ENCODE assay signal across 20 cellular contexts in the genomic region with DNA sequence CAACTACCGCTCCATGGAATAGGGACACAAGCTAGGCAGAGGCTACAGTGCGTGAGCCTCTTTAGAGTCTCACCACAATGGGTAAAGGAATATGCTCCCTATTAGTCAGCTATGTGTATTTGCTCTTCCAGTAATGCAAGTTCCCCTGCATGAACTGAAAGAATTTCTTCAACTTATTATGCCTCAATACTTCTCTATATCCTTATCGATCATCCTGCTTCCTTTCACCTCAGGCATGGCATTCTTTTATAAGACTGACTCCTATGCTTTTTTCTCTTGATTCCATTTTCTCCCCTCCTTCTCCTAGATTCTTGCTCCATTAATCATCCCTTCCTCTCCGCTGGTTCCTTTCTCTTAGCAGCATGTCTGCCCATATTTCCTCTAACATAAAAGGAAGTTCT.
A peak's percentile ranks its signal among the peaks of the same experiment; 100 is the strongest.
DNase-seq lines count a peak whose midpoint lies in the region; ATAC-seq and TF ChIP-seq lines count a peak whose summit lies in the region.
"Had no signal": no experiment of that assay in that cellular context is flagged by ENCODE, and none has a peak within 500 bp of the region (broad histone marks: within the 10 kb centered on the region; RNA-seq: fewer than 3 reads in every experiment).

No MANE protein-coding gene starts in this region.

- ATAC-seq in GM19467 (IDR thresholded peaks at IDR 0.05; ENCODE audit: unreplicated experiment), result no peak

- H3K4me3 Mint-ChIP-seq in CD14-positive monocyte, result no peak overlapping the region
- H3K4me3 Mint-ChIP-seq: activated naive CD4-positive, alpha-beta T cell treated with anti-CD3 and anti-CD28 coated beads, Interleukin-2, amount 50 U/mL, for 24 hours; activated T-cell treated with anti-CD3 and anti-CD28 coated beads, Interleukin-2, amount 50 U/mL, for 24 hours had no signal

- in situ Hi-C loops in GM13976 (cut with MboI; ENCODE audit: low sequenced_read_pairs, unreplicated experiment), result no loop called here

- peaks cover 25% of the 10 kb centered on the region for H3K4me1 Mint-ChIP-seq in CD14-positive monocyte
- H3K4me1 Mint-ChIP-seq: activated naive CD4-positive, alpha-beta T cell treated with anti-CD3 and anti-CD28 coated beads, Interleukin-2, amount 50 U/mL, for 24 hours had no signal

- TF ChIP-seq CTCF in CD14-positive monocyte (IDR thresholded peaks at IDR 0.05) (no peak), cardiac fibroblast (IDR thresholded peaks at IDR 0.05; ENCODE audit: low read depth, low read length) (no peak), GM13976 (IDR thresholded peaks at IDR 0.05; ENCODE audit: borderline replicate concordance, control extremely low read depth, extremely low read depth, insufficient read depth, missing control alignments) (no peak)

- peaks cover 0 to 2% (median 0%) of the 10 kb centered on the region in 3 donors for H3K27me3 Mint-ChIP-seq in CD14-positive monocyte (ENCODE audit: low read depth in 3 of 3)
- H3K27me3 Mint-ChIP-seq: activated naive CD4-positive, alpha-beta T cell treated with anti-CD3 and anti-CD28 coated beads, Interleukin-2, amount 50 U/mL, for 24 hours had no signal

- intact Hi-C loops in CD14-positive monocyte (cut with micrococcal nuclease), result no loop called here

- peak overlapping the region; percentile 30 to 92 (median 58) for H3K27ac Mint-ChIP-seq in CD14-positive monocyte
- H3K27ac Mint-ChIP-seq: activated naive CD4-positive, alpha-beta T cell treated with anti-CD3 and anti-CD28 coated beads, Interleukin-2, amount 50 U/mL, for 24 hours; activated T-cell treated with anti-CD3 and anti-CD28 coated beads, Interleukin-2, amount 50 U/mL, for 24 hours had no signal

- no peak overlapping the region for H3K4me3 ChIP-seq in cardiac fibroblast (replicated peaks in 1 of 2; ENCODE audit: low read depth in 2 of 2, low read length in 2 of 2)
- H3K4me3 ChIP-seq: cardiac muscle cell, left ventricle myocardium inferior, ovary, Peyer's patch, sigmoid colon had no signal

- H3K9me3 Mint-ChIP-seq in CD14-positive monocyte, result peaks cover 0 to 7% (median 2%) of the 10 kb centered on the region in 7 donors
- H3K9me3 Mint-ChIP-seq: activated naive CD4-positive, alpha-beta T cell treated with anti-CD3 and anti-CD28 coated beads, Interleukin-2, amount 50 U/mL, for 24 hours; activated T-cell treated with anti-CD3 and anti-CD28 coated beads, Interleukin-2, amount 50 U/mL, for 24 hours had no signal

- no peaks in the 10 kb centered on the region for H3K36me3 Mint-ChIP-seq in CD14-positive monocyte
- H3K36me3 Mint-ChIP-seq: activated naive CD4-positive, alpha-beta T cell treated with anti-CD3 and anti-CD28 coated beads, Interleukin-2, amount 50 U/mL, for 24 hours had no signal

- no peak for DNase-seq in CD14-positive monocyte (ENCODE audit: low spot score)
- peak; percentile 53 for DNase-seq in NCI-H226
- peak; percentile 42 to 58 for DNase-seq in cardiac fibroblast (ENCODE audit: low read depth in 2 of 2)
- peak; percentile 22 for DNase-seq in iris pigment epithelial cell (ENCODE audit: low read depth)
- DNase-seq in OCI-M2 (lab: John Stamatoyannopoulos, UW; ENCODE audit: unreplicated experiment), result no peak
- DNase-seq in GM13976 (ENCODE audit: low spot score), result no peak
- no peak for DNase-seq in NCI-H1105 treated with DMSO at 0.1 percent for 48 hours (lab: John Stamatoyannopoulos, UW)
- DNase-seq: activated CD4-positive, alpha-beta T cell treated with anti-CD3 and anti-CD28 coated beads, Interleukin-2, amount 50 U/mL, for 4 hours; activated T-cell treated with anti-CD3 and anti-CD28 coated beads, Interleukin-2, amount 50 U/mL, for 24 hours; effector CD8-positive, alpha-beta T cell; foreskin melanocyte; left ventricle myocardium inferior; NCI-H82; ovary; Peyer's patch; sigmoid colon; stimulated activated CD4-positive, alpha-beta T cell treated with anti-CD3 and anti-CD28 coated beads, Interleukin-2, amount 100 ng/mL, for 24 hours had no signal

Comparison
In these comparisons a context has a peak if more than half of its experiments do, and no peak if none do; other contexts are left out.
1. DNase-seq: peak in NCI-H226 (single experiment), cardiac fibroblast (2 of 2) and iris pigment epithelial cell (single experiment); none in CD14-positive monocyte (single experiment), OCI-M2 (single experiment), GM13976 (single experiment) and NCI-H1105 treated with DMSO at 0.1 percent for 48 hours (single experiment).